Comparison of ENCODE assay signal across 1 cellular context in the genomic region with DNA sequence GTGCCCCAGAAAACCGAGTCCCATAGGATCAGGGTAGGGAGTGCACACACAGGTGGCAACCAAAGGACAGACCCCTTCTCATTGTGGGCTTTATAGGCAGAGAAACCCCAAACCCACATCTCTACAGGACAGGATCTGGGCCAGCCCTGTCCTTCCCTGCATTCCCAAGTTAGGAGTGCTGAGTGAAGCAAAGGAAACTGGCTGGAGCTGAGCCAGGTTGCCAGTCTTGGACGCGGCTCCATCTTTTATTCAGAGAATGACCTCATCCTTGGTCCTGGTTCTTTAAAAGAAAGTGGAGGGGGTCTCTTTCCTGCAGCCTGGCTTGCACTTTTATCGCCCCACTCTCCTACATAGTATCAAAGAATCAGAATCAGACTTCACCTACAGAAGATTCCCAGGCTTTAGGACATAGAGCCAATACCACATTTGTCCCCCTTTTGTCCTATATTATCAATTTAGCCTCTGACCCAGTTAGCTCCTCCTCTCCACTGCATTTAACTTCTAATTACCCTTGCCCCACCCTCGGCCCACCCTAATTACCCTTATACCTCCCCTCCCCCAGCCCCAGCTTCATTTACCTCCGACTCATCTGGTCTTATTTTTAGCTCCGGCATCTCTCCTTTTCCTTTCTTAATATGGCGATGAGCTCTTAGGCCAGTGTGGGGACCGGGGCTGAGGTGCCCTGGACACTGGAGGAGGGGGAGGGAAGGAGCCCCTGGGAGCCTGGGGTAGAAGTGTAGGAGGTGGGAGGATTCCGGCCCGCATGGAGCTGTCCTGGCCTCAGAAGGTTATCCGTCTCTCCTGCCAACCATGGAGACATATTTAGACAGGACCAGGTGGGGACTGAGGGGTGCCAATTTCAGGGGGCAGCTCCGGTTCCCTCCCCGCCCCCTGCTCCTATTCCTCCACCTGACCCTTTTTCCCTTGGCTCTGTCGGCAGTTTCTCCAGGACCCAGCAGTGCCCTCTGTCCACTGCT.
TF ChIP-seq lines count a peak whose summit lies in the region.

A gene (plus strand): TSS at position 927 of the 977 bp plus-strand sequence. CDS start 177 bp downstream, outside the sequence.

TF ChIP-seq in GM23338, 12 proteins besides CTCF, POLR2A, EP300 and RAD21 (continued from another document):
- TF ChIP-seq, protein P1, sequence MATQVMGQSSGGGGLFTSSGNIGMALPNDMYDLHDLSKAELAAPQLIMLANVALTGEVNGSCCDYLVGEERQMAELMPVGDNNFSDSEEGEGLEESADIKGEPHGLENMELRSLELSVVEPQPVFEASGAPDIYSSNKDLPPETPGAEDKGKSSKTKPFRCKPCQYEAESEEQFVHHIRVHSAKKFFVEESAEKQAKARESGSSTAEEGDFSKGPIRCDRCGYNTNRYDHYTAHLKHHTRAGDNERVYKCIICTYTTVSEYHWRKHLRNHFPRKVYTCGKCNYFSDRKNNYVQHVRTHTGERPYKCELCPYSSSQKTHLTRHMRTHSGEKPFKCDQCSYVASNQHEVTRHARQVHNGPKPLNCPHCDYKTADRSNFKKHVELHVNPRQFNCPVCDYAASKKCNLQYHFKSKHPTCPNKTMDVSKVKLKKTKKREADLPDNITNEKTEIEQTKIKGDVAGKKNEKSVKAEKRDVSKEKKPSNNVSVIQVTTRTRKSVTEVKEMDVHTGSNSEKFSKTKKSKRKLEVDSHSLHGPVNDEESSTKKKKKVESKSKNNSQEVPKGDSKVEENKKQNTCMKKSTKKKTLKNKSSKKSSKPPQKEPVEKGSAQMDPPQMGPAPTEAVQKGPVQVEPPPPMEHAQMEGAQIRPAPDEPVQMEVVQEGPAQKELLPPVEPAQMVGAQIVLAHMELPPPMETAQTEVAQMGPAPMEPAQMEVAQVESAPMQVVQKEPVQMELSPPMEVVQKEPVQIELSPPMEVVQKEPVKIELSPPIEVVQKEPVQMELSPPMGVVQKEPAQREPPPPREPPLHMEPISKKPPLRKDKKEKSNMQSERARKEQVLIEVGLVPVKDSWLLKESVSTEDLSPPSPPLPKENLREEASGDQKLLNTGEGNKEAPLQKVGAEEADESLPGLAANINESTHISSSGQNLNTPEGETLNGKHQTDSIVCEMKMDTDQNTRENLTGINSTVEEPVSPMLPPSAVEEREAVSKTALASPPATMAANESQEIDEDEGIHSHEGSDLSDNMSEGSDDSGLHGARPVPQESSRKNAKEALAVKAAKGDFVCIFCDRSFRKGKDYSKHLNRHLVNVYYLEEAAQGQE (IDR thresholded peaks at IDR 0.05; ENCODE audit: unreplicated experiment): no peak
- TF ChIP-seq NANOG (IDR thresholded peaks at IDR 0.05; ENCODE audit: borderline replicate concordance) (no peak), EZH2 (IDR thresholded peaks at IDR 0.05; ENCODE audit: low read depth, unreplicated experiment) (no peak), STAT1 (IDR thresholded peaks at IDR 0.05; ENCODE audit: unreplicated experiment) (no peak), JUNB (IDR thresholded peaks at IDR 0.05; ENCODE audit: unreplicated experiment) (no peak), CREB1 (CRISPR knock-in tag; IDR thresholded peaks at IDR 0.05; ENCODE audit: low read depth) (no peak), ZNF114 (CRISPR knock-in tag; IDR thresholded peaks at IDR 0.05) (no peak)
- TF ChIP-seq, protein P2, sequence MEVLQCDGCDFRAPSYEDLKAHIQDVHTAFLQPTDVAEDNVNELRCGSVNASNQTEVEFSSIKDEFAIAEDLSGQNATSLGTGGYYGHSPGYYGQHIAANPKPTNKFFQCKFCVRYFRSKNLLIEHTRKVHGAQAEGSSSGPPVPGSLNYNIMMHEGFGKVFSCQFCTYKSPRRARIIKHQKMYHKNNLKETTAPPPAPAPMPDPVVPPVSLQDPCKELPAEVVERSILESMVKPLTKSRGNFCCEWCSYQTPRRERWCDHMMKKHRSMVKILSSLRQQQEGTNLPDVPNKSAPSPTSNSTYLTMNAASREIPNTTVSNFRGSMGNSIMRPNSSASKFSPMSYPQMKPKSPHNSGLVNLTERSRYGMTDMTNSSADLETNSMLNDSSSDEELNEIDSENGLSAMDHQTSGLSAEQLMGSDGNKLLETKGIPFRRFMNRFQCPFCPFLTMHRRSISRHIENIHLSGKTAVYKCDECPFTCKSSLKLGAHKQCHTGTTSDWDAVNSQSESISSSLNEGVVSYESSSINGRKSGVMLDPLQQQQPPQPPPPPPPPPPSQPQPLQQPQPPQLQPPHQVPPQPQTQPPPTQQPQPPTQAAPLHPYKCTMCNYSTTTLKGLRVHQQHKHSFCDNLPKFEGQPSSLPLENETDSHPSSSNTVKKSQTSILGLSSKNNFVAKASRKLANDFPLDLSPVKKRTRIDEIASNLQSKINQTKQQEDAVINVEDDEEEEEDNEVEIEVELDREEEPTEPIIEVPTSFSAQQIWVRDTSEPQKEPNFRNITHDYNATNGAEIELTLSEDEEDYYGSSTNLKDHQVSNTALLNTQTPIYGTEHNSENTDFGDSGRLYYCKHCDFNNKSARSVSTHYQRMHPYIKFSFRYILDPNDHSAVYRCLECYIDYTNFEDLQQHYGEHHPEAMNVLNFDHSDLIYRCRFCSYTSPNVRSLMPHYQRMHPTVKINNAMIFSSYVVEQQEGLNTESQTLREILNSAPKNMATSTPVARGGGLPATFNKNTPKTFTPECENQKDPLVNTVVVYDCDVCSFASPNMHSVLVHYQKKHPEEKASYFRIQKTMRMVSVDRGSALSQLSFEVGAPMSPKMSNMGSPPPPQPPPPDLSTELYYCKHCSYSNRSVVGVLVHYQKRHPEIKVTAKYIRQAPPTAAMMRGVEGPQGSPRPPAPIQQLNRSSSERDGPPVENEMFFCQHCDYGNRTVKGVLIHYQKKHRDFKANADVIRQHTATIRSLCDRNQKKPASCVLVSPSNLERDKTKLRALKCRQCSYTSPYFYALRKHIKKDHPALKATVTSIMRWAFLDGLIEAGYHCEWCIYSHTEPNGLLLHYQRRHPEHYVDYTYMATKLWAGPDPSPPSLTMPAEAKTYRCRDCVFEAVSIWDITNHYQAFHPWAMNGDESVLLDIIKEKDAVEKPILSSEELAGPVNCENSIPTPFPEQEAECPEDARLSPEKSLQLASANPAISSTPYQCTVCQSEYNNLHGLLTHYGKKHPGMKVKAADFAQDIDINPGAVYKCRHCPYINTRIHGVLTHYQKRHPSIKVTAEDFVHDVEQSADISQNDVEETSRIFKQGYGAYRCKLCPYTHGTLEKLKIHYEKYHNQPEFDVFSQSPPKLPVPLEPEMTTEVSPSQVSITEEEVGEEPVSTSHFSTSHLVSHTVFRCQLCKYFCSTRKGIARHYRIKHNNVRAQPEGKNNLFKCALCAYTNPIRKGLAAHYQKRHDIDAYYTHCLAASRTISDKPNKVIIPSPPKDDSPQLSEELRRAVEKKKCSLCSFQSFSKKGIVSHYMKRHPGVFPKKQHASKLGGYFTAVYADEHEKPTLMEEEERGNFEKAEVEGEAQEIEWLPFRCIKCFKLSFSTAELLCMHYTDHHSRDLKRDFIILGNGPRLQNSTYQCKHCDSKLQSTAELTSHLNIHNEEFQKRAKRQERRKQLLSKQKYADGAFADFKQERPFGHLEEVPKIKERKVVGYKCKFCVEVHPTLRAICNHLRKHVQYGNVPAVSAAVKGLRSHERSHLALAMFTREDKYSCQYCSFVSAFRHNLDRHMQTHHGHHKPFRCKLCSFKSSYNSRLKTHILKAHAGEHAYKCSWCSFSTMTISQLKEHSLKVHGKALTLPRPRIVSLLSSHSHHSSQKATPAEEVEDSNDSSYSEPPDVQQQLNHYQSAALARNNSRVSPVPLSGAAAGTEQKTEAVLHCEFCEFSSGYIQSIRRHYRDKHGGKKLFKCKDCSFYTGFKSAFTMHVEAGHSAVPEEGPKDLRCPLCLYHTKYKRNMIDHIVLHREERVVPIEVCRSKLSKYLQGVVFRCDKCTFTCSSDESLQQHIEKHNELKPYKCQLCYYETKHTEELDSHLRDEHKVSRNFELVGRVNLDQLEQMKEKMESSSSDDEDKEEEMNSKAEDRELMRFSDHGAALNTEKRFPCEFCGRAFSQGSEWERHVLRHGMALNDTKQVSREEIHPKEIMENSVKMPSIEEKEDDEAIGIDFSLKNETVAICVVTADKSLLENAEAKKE (CRISPR knock-in tag; IDR thresholded peaks at IDR 0.05): no peak
- TF ChIP-seq, protein P3, sequence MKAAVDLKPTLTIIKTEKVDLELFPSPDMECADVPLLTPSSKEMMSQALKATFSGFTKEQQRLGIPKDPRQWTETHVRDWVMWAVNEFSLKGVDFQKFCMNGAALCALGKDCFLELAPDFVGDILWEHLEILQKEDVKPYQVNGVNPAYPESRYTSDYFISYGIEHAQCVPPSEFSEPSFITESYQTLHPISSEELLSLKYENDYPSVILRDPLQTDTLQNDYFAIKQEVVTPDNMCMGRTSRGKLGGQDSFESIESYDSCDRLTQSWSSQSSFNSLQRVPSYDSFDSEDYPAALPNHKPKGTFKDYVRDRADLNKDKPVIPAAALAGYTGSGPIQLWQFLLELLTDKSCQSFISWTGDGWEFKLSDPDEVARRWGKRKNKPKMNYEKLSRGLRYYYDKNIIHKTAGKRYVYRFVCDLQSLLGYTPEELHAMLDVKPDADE (IDR thresholded peaks at IDR 0.05): no peak
